Comparison of ENCODE assay signal across 15 cellular contexts in genomic region chr16:68282064-68282452, GRCh38. TPM values are rescaled to one million over a fixed set of nuclear protein-coding genes. Genes with fewer than 3 reads are reported as not detected.
DNase-seq lines count a peak whose midpoint lies in the region; ATAC-seq and TF ChIP-seq lines count a peak whose summit lies in the region.
"Had no signal": no experiment of that assay in that cellular context is flagged by ENCODE, and none has a peak within 500 bp of the region (broad histone marks: within the 10 kb centered on the region; RNA-seq: fewer than 3 reads in every experiment).

No MANE protein-coding gene starts in this region.

- peak overlapping the region; percentile 91 for H3K4me2 ChIP-seq in OCI-LY7 (ENCODE audit: low read length)
- H3K4me2 ChIP-seq: SK-N-SH had no signal

- H3K9me2 ChIP-seq in OCI-LY7 (ENCODE audit: insufficient read depth, low read length) = no peaks in the 10 kb centered on the region
- H3K9me2 ChIP-seq: SK-N-SH had no signal

- CTCF ChIA-PET in OCI-LY7 (lab: Charles Lee; ENCODE audit: unreplicated experiment) = interaction anchor here (1.8 kb wide), 1 partner anchor 9 kb away, joined by 6 read pairs; no protein-coding TSS in a partner anchor

- H2AFZ ChIP-seq in OCI-LY7 (ENCODE audit: low read length) = no peak overlapping the region

- peaks cover 9% of the 10 kb centered on the region for H3K4me1 Mint-ChIP-seq in chondrocyte (ENCODE audit: low read depth)

- H3K4me3 ChIP-seq in heart left ventricle (no peak overlapping the region), OCI-LY7 (ENCODE audit: low read depth, low read length, poor library complexity, severe bottlenecking) (no peak overlapping the region), testis (no peak overlapping the region), mucosa of descending colon (no peak overlapping the region)
- H3K4me3 ChIP-seq: body of pancreas had no signal

- peak overlapping the region; percentile 72 to 95 (median 84) for H3K27ac ChIP-seq in heart left ventricle
- peak overlapping the region; percentile 97 for H3K27ac ChIP-seq in OCI-LY7 (ENCODE audit: low read depth, low read length, poor library complexity, severe bottlenecking)
- peak overlapping the region; percentile 64 to 90 for H3K27ac ChIP-seq in testis
- H3K27ac ChIP-seq: body of pancreas, WERI-Rb-1 had no signal

- peaks cover 17% of the 10 kb centered on the region for H3K36me3 Mint-ChIP-seq in chondrocyte (ENCODE audit: low read depth)

- no peak for TF ChIP-seq POLR2A in heart left ventricle (IDR thresholded peaks at IDR 0.05)
- no peak for TF ChIP-seq POLR2A in testis (IDR thresholded peaks at IDR 0.05)

- ATAC-seq in heart left ventricle (no peak), left ventricle myocardium superior (no peak), mucosa of descending colon (no peak), SK-N-SH treated with all-trans-retinoic acid at 6 μM for 48 hours (no peak), GM19351 (IDR thresholded peaks at IDR 0.05; ENCODE audit: unreplicated experiment) (no peak)
- ATAC-seq: body of pancreas, PC-3 had no signal

- no peaks in the 10 kb centered on the region for H4K20me1 ChIP-seq in OCI-LY7 (ENCODE audit: insufficient read depth, low read length)

- no peak overlapping the region for H3K4me3 Mint-ChIP-seq in chondrocyte (ENCODE audit: unreplicated experiment)

- H3K36me3 ChIP-seq in heart left ventricle (peaks cover 0 to 42% (median 34%) of the 10 kb centered on the region in 9 donors), OCI-LY7 (ENCODE audit: insufficient read depth, low read length) (peaks cover 50% of the 10 kb centered on the region), testis (ENCODE audit: low read depth, missing control alignments) (no peaks in the 10 kb centered on the region), mucosa of descending colon (ENCODE audit: low read depth) (no peaks in the 10 kb centered on the region)

- intact Hi-C loops in heart left ventricle (cut with DNase I) (no loop called here), left ventricle myocardium superior (cut with micrococcal nuclease) (no loop called here), OCI-LY7 (cut with micrococcal nuclease; ENCODE audit: unreplicated experiment) (no loop called here), testis (cut with DNase I; ENCODE audit: low total_unique reads) (no loop called here), mucosa of descending colon (cut with DNase I, micrococcal nuclease) (no loop called here)

- H3K4me1 ChIP-seq in heart left ventricle = peaks cover 9 to 80% (median 52%) of the 10 kb centered on the region in 12 donors
- peaks cover 80% of the 10 kb centered on the region for H3K4me1 ChIP-seq in OCI-LY7 (ENCODE audit: insufficient read depth, low read length, poor library complexity, severe bottlenecking)
- H3K4me1 ChIP-seq in testis = peaks cover 43% of the 10 kb centered on the region
- H3K4me1 ChIP-seq in mucosa of descending colon (ENCODE audit: low read depth) = peaks cover 10% of the 10 kb centered on the region
- H3K4me1 ChIP-seq: body of pancreas had no signal

- no peak for DNase-seq in heart left ventricle
- no peak for DNase-seq in left ventricle myocardium superior
- no peak for DNase-seq in OCI-LY7 (ENCODE audit: low spot score)
- DNase-seq in chondrocyte (ENCODE audit: low spot score) = no peak
- no peak for DNase-seq in testis
- no peak for DNase-seq in mucosa of descending colon
- DNase-seq: body of pancreas, GOT3, NCI-H2081, NCI-H524 treated with DMSO at 0.1 percent for 48 hours, PC-3, SK-N-SH, WERI-Rb-1 had no signal

- POLR2A ChIA-PET in OCI-LY7 (lab: Charles Lee) = no interaction called here

- TF ChIP-seq CTCF in heart left ventricle (IDR thresholded peaks at IDR 0.05) (no peak), OCI-LY7 (conservative IDR thresholded peaks at IDR 0.05; ENCODE audit: low read length) (no peak), chondrocyte (IDR thresholded peaks at IDR 0.05) (no peak), testis (IDR thresholded peaks at IDR 0.05) (no peak), mucosa of descending colon (IDR thresholded peaks at IDR 0.05) (no peak)

- H3K9me3 ChIP-seq in heart left ventricle (no peaks in the 10 kb centered on the region), OCI-LY7 (ENCODE audit: low read length) (no peaks in the 10 kb centered on the region), testis (no peaks in the 10 kb centered on the region), mucosa of descending colon (no peaks in the 10 kb centered on the region)
- H3K9me3 ChIP-seq: body of pancreas, SK-N-SH had no signal

- no peaks in the 10 kb centered on the region for H3K27me3 ChIP-seq in heart left ventricle
- no peaks in the 10 kb centered on the region for H3K27me3 ChIP-seq in testis
- H3K27me3 ChIP-seq: body of pancreas had no signal

- peak overlapping the region; percentile 42 for H3K27ac Mint-ChIP-seq in chondrocyte (ENCODE audit: unreplicated experiment)

- 73 to 90% (median 79%) methylated on average over 4 of the region's 4 CpGs for WGBS in heart left ventricle, 4 donors
- 61 to 74% methylated on average over 4 of the region's 4 CpGs for WGBS in testis, 2 donors

- H3K27me3 Mint-ChIP-seq in chondrocyte (ENCODE audit: low read depth) = no peaks in the 10 kb centered on the region

- no TSS peak for BruUV-seq in OCI-LY7 (replicated peaks; lab: Mats Ljungman, UMichigan)

- peaks cover 51% of the 10 kb centered on the region for H3K79me2 ChIP-seq in OCI-LY7 (ENCODE audit: insufficient read depth, low read depth, low read length)

- no peaks in the 10 kb centered on the region for H3K9me3 Mint-ChIP-seq in chondrocyte (ENCODE audit: low read depth)

TF ChIP-seq in SK-N-SH treated with all-trans-retinoic acid at 6 μM for 48 hours, 23 proteins besides CTCF, POLR2A, EP300 and RAD21:
- no peak for TF ChIP-seq ZFP3 (CRISPR knock-in tag; IDR thresholded peaks at IDR 0.05)
- no peak for TF ChIP-seq CSRNP3 (CRISPR knock-in tag; IDR thresholded peaks at IDR 0.05)
- TF ChIP-seq ZNF565 (CRISPR knock-in tag; conservative IDR thresholded peaks at IDR 0.05; ENCODE audit: low read depth) = no peak
- no peak for TF ChIP-seq ZNF70 (CRISPR knock-in tag; IDR thresholded peaks at IDR 0.05)
- TF ChIP-seq ZFP30 (CRISPR knock-in tag; IDR thresholded peaks at IDR 0.05) = no peak

RNA-seq across cellular contexts. Expression of gene SLC7A6, which starts 17.7 kb away (rescaled TPM):
- 10 to 100 TPM; 32.7 to 76.0 (median 45.1) TPM for total RNA-seq in heart left ventricle
- 10 to 100 TPM; 45.6 to 50.5 TPM for polyA plus RNA-seq in heart left ventricle
- total RNA-seq in left ventricle myocardium superior = 38.2 TPM
- 50.9 and 53.1 TPM in 2 replicates for total RNA-seq in OCI-LY7 (2014; rRNA removed; shearing (Covaris generic))
- total RNA-seq in OCI-LY7 (2022) = 79.5 and 98.8 TPM in 2 replicates
- 49.5 to 57.3 TPM (median 55.9 TPM) in 3 replicates for total RNA-seq in chondrocyte
- total RNA-seq in testis = 10 to 100 TPM; 42.2 to 48.6 TPM
- polyA plus RNA-seq in testis (ENCODE audit: insufficient read depth, low read depth, low replicate concordance) = 28.6 TPM
- total RNA-seq in mucosa of descending colon = 10 to 100 TPM; 35.0 to 41.4 (median 37.2) TPM

RNA-seq across cellular contexts. Expression of gene SLC7A6OS, which starts 28.7 kb away (rescaled TPM):
- 10 to 100 TPM in 6 of 9 donors, 1 to 10 TPM in 3; 8.1 to 16.2 (median 11.2) TPM for total RNA-seq in heart left ventricle
- 1 to 10 TPM; 9.6 to 9.9 TPM for polyA plus RNA-seq in heart left ventricle
- total RNA-seq in left ventricle myocardium superior = 14.2 TPM
- 28.6 and 35.2 TPM in 2 replicates for total RNA-seq in OCI-LY7 (2014; rRNA removed; shearing (Covaris generic))
- 33.4 and 35.8 TPM in 2 replicates for total RNA-seq in OCI-LY7 (2022)
- 9.5 to 12.7 TPM (median 11.8 TPM) in 3 replicates for total RNA-seq in chondrocyte
- total RNA-seq in testis = 10 to 100 TPM; 24.3 to 25.8 TPM
- polyA plus RNA-seq in testis (ENCODE audit: insufficient read depth, low read depth, low replicate concordance) = 14.7 TPM
- total RNA-seq in mucosa of descending colon = 10 to 100 TPM; 16.2 to 22.0 (median 18.4) TPM

RNA-seq across cellular contexts. Expression of gene PRMT7, which starts 28.8 kb away (rescaled TPM):
- total RNA-seq in heart left ventricle (10 to 100 TPM; 21.9 to 34.0 (median 30.7) TPM), left ventricle myocardium superior (30.9 TPM), OCI-LY7 (2022) (80.4 and 85.5 TPM in 2 replicates), chondrocyte (25.1 to 41.8 TPM (median 26.7 TPM) in 3 replicates), testis (100 to 1,000 TPM in 1 of 2 donors, 10 to 100 TPM in 1; 99.3 to 111 TPM), mucosa of descending colon (10 to 100 TPM; 31.0 to 42.2 (median 41.0) TPM)
- polyA plus RNA-seq in heart left ventricle (10 to 100 TPM; 21.0 to 37.4 TPM), testis (ENCODE audit: insufficient read depth, low read depth, low replicate concordance) (47.9 TPM)
- total RNA-seq in OCI-LY7 (2014; rRNA removed; shearing (Covaris generic)) = 75.3 and 85.1 TPM in 2 replicates

RNA-seq across cellular contexts. Expression of gene PLA2G15, which starts 36.9 kb away (rescaled TPM):
- total RNA-seq in heart left ventricle = 10 to 100 TPM; 27.3 to 68.0 (median 45.4) TPM
- 10 to 100 TPM; 25.8 to 66.6 TPM for polyA plus RNA-seq in heart left ventricle
- 33.8 TPM for total RNA-seq in left ventricle myocardium superior
- 38.9 and 46.2 TPM in 2 replicates for total RNA-seq in OCI-LY7 (2014; rRNA removed; shearing (Covaris generic))
- 27.5 and 36.8 TPM in 2 replicates for total RNA-seq in OCI-LY7 (2022)
- total RNA-seq in chondrocyte = 24.5 to 29.6 TPM (median 28.0 TPM) in 3 replicates
- total RNA-seq in testis = 10 to 100 TPM; 37.2 to 44.7 TPM
- 27.3 TPM for polyA plus RNA-seq in testis (ENCODE audit: insufficient read depth, low read depth, low replicate concordance)
- total RNA-seq in mucosa of descending colon = 10 to 100 TPM; 13.2 to 14.2 (median 13.5) TPM

RNA-seq across cellular contexts. Expression of gene ESRP2, which starts 46.1 kb away (rescaled TPM):
- 1 to 10 TPM in 2 of 9 donors, under 1 TPM in 6, not detected in 1; 0.15 to 1.9 (median 0.63) TPM for total RNA-seq in heart left ventricle
- under 1 TPM; 0.30 to 0.33 TPM for polyA plus RNA-seq in heart left ventricle
- 0.87 TPM for total RNA-seq in left ventricle myocardium superior
- total RNA-seq in OCI-LY7 (2014; rRNA removed; shearing (Covaris generic)) = 0.08 TPM in 1 of 2 replicates, not detected in the other
- not detected in 2 replicates for total RNA-seq in OCI-LY7 (2022)
- 0.42 to 0.44 TPM in 2 of 3 replicates, not detected in the other for total RNA-seq in chondrocyte
- total RNA-seq in testis = 10 to 100 TPM; 12.8 to 14.6 TPM
- 30.6 TPM for polyA plus RNA-seq in testis (ENCODE audit: insufficient read depth, low read depth, low replicate concordance)
- 100 to 1,000 TPM in 1 of 3 donors, 10 to 100 TPM in 2; 46.6 to 125 (median 94.5) TPM for total RNA-seq in mucosa of descending colon
